Comparison of ENCODE assay signal across 12 cellular contexts in the genomic region with DNA sequence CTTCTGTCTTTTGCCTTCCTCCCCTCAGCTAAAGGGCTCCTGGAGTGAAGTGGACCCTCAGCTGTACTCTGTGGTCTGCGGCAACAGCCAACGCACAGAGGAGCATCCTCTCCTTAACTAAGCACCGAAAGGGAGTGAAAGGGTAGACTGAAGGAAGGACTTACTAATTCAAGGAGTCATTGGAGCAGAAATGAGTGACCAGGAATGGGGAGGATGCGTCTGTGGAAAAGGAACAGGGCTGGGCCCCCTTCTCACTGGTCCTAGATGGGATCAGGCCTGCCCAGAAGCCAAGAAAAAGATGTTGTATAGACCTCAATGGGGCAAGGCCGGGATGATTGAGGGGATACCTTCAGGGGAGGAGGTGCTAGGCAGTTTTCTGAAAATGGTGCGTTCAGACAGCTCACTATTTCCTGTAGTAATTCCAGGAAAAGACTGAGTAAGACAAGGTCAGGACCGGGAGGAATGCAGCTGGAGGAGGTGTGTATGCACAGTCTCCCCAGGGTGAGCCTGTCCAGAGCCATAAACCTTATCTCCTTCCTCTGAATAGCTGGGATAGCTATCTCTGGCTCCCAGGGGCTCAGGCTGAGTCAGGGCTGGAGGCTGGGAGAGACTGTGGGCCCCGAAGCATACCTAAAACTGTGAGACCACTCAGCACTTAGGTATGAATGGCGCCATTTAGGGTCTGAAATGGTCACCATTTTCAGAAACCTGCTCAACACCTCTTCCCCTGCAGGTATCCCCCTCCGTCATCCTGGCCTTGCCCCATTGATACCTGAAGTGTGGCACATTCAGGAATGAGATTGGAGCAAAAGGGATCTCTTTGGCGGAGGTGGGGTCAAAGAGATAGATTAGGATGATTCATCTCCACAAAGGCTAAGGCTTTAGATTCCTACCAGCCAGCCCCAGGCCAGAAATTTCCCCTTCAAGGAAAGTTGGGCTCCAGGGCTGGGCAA. TPM values are rescaled to one million over a fixed set of nuclear protein-coding genes. Genes with fewer than 3 reads are reported as not detected.
DNase-seq lines count a peak whose midpoint lies in the region; TF ChIP-seq lines count a peak whose summit lies in the region.
"Had no signal": no experiment of that assay in that cellular context is flagged by ENCODE, and none has a peak within 500 bp of the region (broad histone marks: within the 10 kb centered on the region; RNA-seq: fewer than 3 reads in every experiment).

No MANE protein-coding gene starts in this region.

- no peaks in the 10 kb centered on the region for H3K27me3 ChIP-seq in PC-9 (ENCODE audit: insufficient read depth, low read depth)
- H3K27me3 ChIP-seq in endodermal cell (ENCODE audit: control insufficient read depth, insufficient read depth, low read length, poor library complexity, severe bottlenecking): no peaks in the 10 kb centered on the region
- H3K27me3 ChIP-seq in neuronal stem cell (ENCODE audit: control insufficient read depth in 3 of 3, insufficient read depth in 3 of 3, low read depth in 1 of 3, low read length in 3 of 3): no peaks in the 10 kb centered on the region
- no peaks in the 10 kb centered on the region for H3K27me3 ChIP-seq in prostate gland (replicated peaks; ENCODE audit: insufficient read depth)
- H3K27me3 ChIP-seq: heart right ventricle had no signal

- no peak overlapping the region for H3K23ac ChIP-seq in neuronal stem cell (ENCODE audit: low read depth, low read length, poor library complexity)

- H3K9ac ChIP-seq in endodermal cell (ENCODE audit: extremely low read depth, low read length, poor library complexity, severe bottlenecking) (peak overlapping the region; percentile 70), neuronal stem cell (ENCODE audit: low read depth, low read length, poor library complexity) (peak overlapping the region; percentile 9)

- POLR2A ChIA-PET in PC-9 (lab: Charles Lee; ENCODE audit: unreplicated experiment): interaction anchor here (0.5 to 4.7 kb wide), 13 partner anchors 15 to 874 kb away, joined by 3 to 354 read pairs (median 9); partner anchors contain the start of genes KRT18, KRT8 and NR4A1

- intact Hi-C loops in PC-9 (cut with micrococcal nuclease; ENCODE audit: unreplicated experiment): loop anchor here (5.0 kb wide), 1 partner anchor 778 kb away; no protein-coding TSS in a partner anchor
- intact Hi-C loops in prostate gland (cut with DNase I): no loop called here

- peak overlapping the region; percentile 39 for H3K18ac ChIP-seq in neuronal stem cell (ENCODE audit: low read length)

- DNase-seq in Daoy (ENCODE audit: low read depth) (peak; percentile 96), PC-9 (peak; percentile 78 to 94), endodermal cell (peak; percentile 73), neuronal stem cell (ENCODE audit: low spot score) (no peak), NCI-H2081 treated with DMSO at 0.1 percent for 48 hours (lab: John Stamatoyannopoulos, UW) (no peak), H4 (ENCODE audit: low spot score) (no peak), prostate gland (ENCODE audit: low spot score) (no peak), SKM-1 treated with dmso at 0.1 percent for 144 hours (lab: John Stamatoyannopoulos, UW; ENCODE audit: unreplicated experiment) (no peak)
- DNase-seq: activated gamma-delta T cell treated with Interleukin-2 at 50 U/mL for 16 hours, heart right ventricle, MM.1S had no signal

- H3K36me3 Mint-ChIP-seq in endodermal cell (ENCODE audit: low read depth): no peaks in the 10 kb centered on the region

- peak overlapping the region; percentile 14 for H2AK5ac ChIP-seq in neuronal stem cell (ENCODE audit: low read depth, low read length)

- CTCF ChIA-PET in PC-9 (lab: Charles Lee): interaction anchor here (0.6 to 3.2 kb wide), 6 partner anchors 20 to 53 kb away, joined by 3 to 19 read pairs (median 4); partner anchors contain the start of genes KRT18 and KRT8

- no peak overlapping the region for H3K14ac ChIP-seq in neuronal stem cell (ENCODE audit: low read length)

- H2BK12ac ChIP-seq in neuronal stem cell (ENCODE audit: low read length): peak overlapping the region; percentile 77

- H3K9me3 ChIP-seq in PC-9 (ENCODE audit: insufficient read depth, low read depth) (no peaks in the 10 kb centered on the region), endodermal cell (ENCODE audit: control insufficient read depth, low read length) (no peaks in the 10 kb centered on the region), neuronal stem cell (replicated peaks in 1 of 2; ENCODE audit: control insufficient read depth in 2 of 2, insufficient read depth in 1 of 2, low read depth in 1 of 2, low read length in 2 of 2) (no peaks in the 10 kb centered on the region), prostate gland (no peaks in the 10 kb centered on the region)
- H3K9me3 ChIP-seq: heart right ventricle had no signal

- H3K27me3 Mint-ChIP-seq in endodermal cell (ENCODE audit: insufficient read depth): no peaks in the 10 kb centered on the region

- H3K4me1 ChIP-seq in PC-9 (replicated peaks; ENCODE audit: insufficient read depth) (peaks cover 80% of the 10 kb centered on the region), endodermal cell (ENCODE audit: control insufficient read depth, insufficient read depth, low read length) (peaks cover 45% of the 10 kb centered on the region), neuronal stem cell (ENCODE audit: control insufficient read depth in 2 of 2, insufficient read depth in 1 of 2, low read depth in 1 of 2, low read length in 2 of 2) (peaks cover 5 to 39% of the 10 kb centered on the region in 2 donors), prostate gland (replicated peaks) (peaks cover 7% of the 10 kb centered on the region)

- no peaks in the 10 kb centered on the region for H3K79me1 ChIP-seq in neuronal stem cell (ENCODE audit: low read depth, low read length)

- WGBS in endodermal cell (ENCODE audit: insufficient coverage in 1 of 2, insufficient read length in 1 of 2), 2 experiments: 76 to 85% methylated on average over 5 to 11 of the region's 11 CpGs
- WGBS in neuronal stem cell (ENCODE audit: extremely low coverage in 2 of 2, insufficient read length in 2 of 2, insufficient replicate concordance in 1 of 2), 2 donors: no CpG with 5 or more reads among the region's 11 CpGs
- 81% methylated on average over 11 of the region's 11 CpGs for WGBS in prostate gland

- H3K4me2 ChIP-seq in PC-9 (peak overlapping the region; percentile 95), neuronal stem cell (ENCODE audit: insufficient read depth, low read length, poor library complexity, severe bottlenecking) (no peak overlapping the region)

- peak overlapping the region; percentile 91 for H3K27ac Mint-ChIP-seq in endodermal cell

- H3F3A ChIP-seq in PC-9 (ENCODE audit: insufficient read depth, low read depth): peaks cover 40% of the 10 kb centered on the region

- H3K79me2 ChIP-seq in PC-9 (ENCODE audit: low read depth): no peaks in the 10 kb centered on the region

- TF ChIP-seq CTCF in PC-9 (conservative IDR thresholded peaks at IDR 0.05) (no peak), endodermal cell (conservative IDR thresholded peaks at IDR 0.05) (no peak), prostate gland (IDR thresholded peaks at IDR 0.05) (no peak)

- no peak overlapping the region for H2AFZ ChIP-seq in PC-9
- peak overlapping the region; percentile 35 for H2AFZ ChIP-seq in neuronal stem cell (ENCODE audit: low read length)

- no peak for TF ChIP-seq POLR2A in prostate gland (IDR thresholded peaks at IDR 0.05)

- H3K4me3 ChIP-seq in PC-9: peak overlapping the region; percentile 53
- H3K4me3 ChIP-seq in endodermal cell (ENCODE audit: low read length): peak overlapping the region; percentile 53
- no peak overlapping the region for H3K4me3 ChIP-seq in neuronal stem cell (ENCODE audit: low read length in 2 of 2)
- no peak overlapping the region for H3K4me3 ChIP-seq in prostate gland
- H3K4me3 ChIP-seq: heart right ventricle had no signal

- no peaks in the 10 kb centered on the region for H4K20me1 ChIP-seq in PC-9 (ENCODE audit: insufficient read depth)

- H3K4ac ChIP-seq in neuronal stem cell (ENCODE audit: low read length): no peak overlapping the region

- H3K27ac ChIP-seq in PC-9 (peak overlapping the region; percentile 100), endodermal cell (ENCODE audit: low read depth, low read length) (peak overlapping the region; percentile 58), neuronal stem cell (replicated peaks; ENCODE audit: low read length) (no peak overlapping the region), prostate gland (no peak overlapping the region)
- H3K27ac ChIP-seq: heart right ventricle had no signal

- BruUV-seq in PC-9 (replicated peaks; lab: Mats Ljungman, UMichigan): TSS peak; percentile 50

- H2BK5ac ChIP-seq in neuronal stem cell (ENCODE audit: low read length): no peak overlapping the region

- H4K91ac ChIP-seq in neuronal stem cell (ENCODE audit: low read depth, low read length, poor library complexity): no peak overlapping the region

- no peaks in the 10 kb centered on the region for H3K9me2 ChIP-seq in PC-9 (ENCODE audit: insufficient read depth)

- no peaks in the 10 kb centered on the region for H3K9me3 Mint-ChIP-seq in endodermal cell

- H3K4me3 Mint-ChIP-seq in endodermal cell: no peak overlapping the region

- H3K36me3 ChIP-seq in PC-9 (ENCODE audit: low read depth): no peaks in the 10 kb centered on the region
- no peaks in the 10 kb centered on the region for H3K36me3 ChIP-seq in endodermal cell (ENCODE audit: control insufficient read depth, insufficient read depth, low read length)
- no peaks in the 10 kb centered on the region for H3K36me3 ChIP-seq in neuronal stem cell (replicated peaks in 1 of 2; ENCODE audit: control insufficient read depth in 2 of 2, insufficient read depth in 2 of 2, low read length in 2 of 2)
- no peaks in the 10 kb centered on the region for H3K36me3 ChIP-seq in prostate gland
- H3K36me3 ChIP-seq: heart right ventricle had no signal

- H3K4me1 Mint-ChIP-seq in endodermal cell: peaks cover 67% of the 10 kb centered on the region

- H2BK120ac ChIP-seq in neuronal stem cell (ENCODE audit: low read depth, low read length): peak overlapping the region; percentile 4

- no peak overlapping the region for H4K8ac ChIP-seq in neuronal stem cell (ENCODE audit: low read depth, low read length)

- H2BK15ac ChIP-seq in neuronal stem cell (ENCODE audit: low read length): peak overlapping the region; percentile 41

RNA-seq across cellular contexts. Expression of gene KRT8, which starts 20.2 kb away (rescaled TPM):
- 107 and 111 TPM in 2 replicates for total RNA-seq in Daoy (2014; rRNA removed; shearing (Covaris generic))
- total RNA-seq in PC-9 (2021) (2,689 and 2,962 TPM in 2 replicates), endodermal cell (1,000 to 10,000 TPM; 1,663 to 1,920 TPM), prostate gland (100 to 1,000 TPM; 182 to 536 TPM)
- 445 TPM for polyA plus RNA-seq in endodermal cell (2013, experiment 1 of 2)
- polyA plus RNA-seq in endodermal cell (2013, experiment 2 of 2): 561 TPM
- 179 TPM for polyA plus RNA-seq in neuronal stem cell (2013, experiment 1 of 2)
- polyA plus RNA-seq in neuronal stem cell (2013, experiment 2 of 2): 174 TPM
- total RNA-seq in H4 (2014; rRNA removed; shearing (Covaris generic)): 20.7 and 27.7 TPM in 2 replicates
- total RNA-seq: T-helper 1 cell treated with Interleukin-12 subunit alpha and Interleukin-12 subunit beta and Interleukin-4 antibody, amounts not matched to agents 30 ng/mL and 1 ng/mL, for 36 hours had no signal

RNA-seq across cellular contexts. Expression of gene KRT18, which starts 23.9 kb away (rescaled TPM):
- total RNA-seq in Daoy (2014; rRNA removed; shearing (Covaris generic)): 1,090 and 1,158 TPM in 2 replicates
- total RNA-seq in PC-9 (2021) (2,869 and 2,977 TPM in 2 replicates), endodermal cell (1,000 to 10,000 TPM in 1 of 2 donors, 100 to 1,000 TPM in 1; 858 to 1,019 TPM), prostate gland (100 to 1,000 TPM; 211 to 737 TPM)
- polyA plus RNA-seq in endodermal cell (2013, experiment 1 of 2): 283 TPM
- 352 TPM for polyA plus RNA-seq in endodermal cell (2013, experiment 2 of 2)
- polyA plus RNA-seq in neuronal stem cell (2013, experiment 1 of 2): 80.9 TPM
- 82.5 TPM for polyA plus RNA-seq in neuronal stem cell (2013, experiment 2 of 2)
- 156 and 182 TPM in 2 replicates for total RNA-seq in H4 (2014; rRNA removed; shearing (Covaris generic))

Comparison
In these comparisons a context has a peak if more than half of its experiments do, and no peak if none do; other contexts are left out.
1. DNase-seq: peak in Daoy (single experiment), PC-9 (2 of 2) and endodermal cell (single experiment); none in neuronal stem cell (single experiment), NCI-H2081 treated with DMSO at 0.1 percent for 48 hours (single experiment), H4 (single experiment), prostate gland (single experiment) and SKM-1 treated with dmso at 0.1 percent for 144 hours (single experiment).
2. H3K27ac ChIP-seq: peak in PC-9 (single experiment) and endodermal cell (single experiment); none in neuronal stem cell (single experiment) and prostate gland (0 of 2).
3. H3K4me3 ChIP-seq: peak in PC-9 (single experiment) and endodermal cell (single experiment); none in neuronal stem cell (0 of 2) and prostate gland (0 of 2).